ENCODE assay signal across 17 cellular contexts in the genomic region with DNA sequence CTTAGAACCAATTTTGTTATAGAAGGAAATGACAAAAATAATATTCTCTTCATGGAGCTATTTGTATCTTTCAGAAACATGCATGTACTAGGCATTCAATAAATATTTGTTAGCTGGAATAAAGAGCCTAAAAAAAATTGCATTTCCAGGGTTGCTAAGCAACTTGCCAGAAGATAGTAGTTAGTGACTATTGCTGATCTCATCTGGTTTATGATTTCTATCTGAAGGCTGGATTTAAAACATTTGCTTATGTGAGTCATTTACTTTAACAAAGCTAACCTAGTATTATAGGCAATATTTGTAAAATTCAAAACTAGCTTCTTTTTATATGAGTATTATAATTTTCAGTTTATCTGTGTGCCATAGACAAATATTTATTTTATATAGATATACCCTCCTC.
DNase-seq lines count a peak whose midpoint lies in the region; ATAC-seq, FAIRE-seq and TF ChIP-seq lines count a peak whose summit lies in the region.
"Had no signal": no experiment of that assay in that cellular context is flagged by ENCODE, and none has a peak within 500 bp of the region (broad histone marks: within the 10 kb centered on the region; RNA-seq: fewer than 3 reads in every experiment).

No MANE protein-coding gene starts in this region.

- H3K79me1 ChIP-seq in trophoblast cell (ENCODE audit: low read length), result no peaks in the 10 kb centered on the region

- no peak overlapping the region for H3K4ac ChIP-seq in trophoblast cell (ENCODE audit: low read depth, low read length)

- TF ChIP-seq CTCF in fibroblast of lung (conservative IDR thresholded peaks at IDR 0.05 in 1 of 2, IDR thresholded peaks at IDR 0.05 in 1 of 2; ENCODE audit: low read depth in 1 of 2, low read length in 2 of 2), result no peak

- H3K27me3 ChIP-seq in fibroblast of lung (ENCODE audit: control insufficient read depth, insufficient read depth, low read length) (no peaks in the 10 kb centered on the region), trophoblast cell (ENCODE audit: insufficient read depth, low read length) (no peaks in the 10 kb centered on the region)
- H3K27me3 ChIP-seq: heart right ventricle, ovary, Peyer's patch had no signal

- H3K23ac ChIP-seq in trophoblast cell (ENCODE audit: low read length), result no peak overlapping the region

- no peak overlapping the region for H2AK5ac ChIP-seq in trophoblast cell (ENCODE audit: low read length)

- H2BK12ac ChIP-seq in trophoblast cell (ENCODE audit: low read length), result no peak overlapping the region

- H4K20me1 ChIP-seq in fibroblast of lung (ENCODE audit: control insufficient read depth, extremely low read depth, insufficient read depth, low read length), result no peaks in the 10 kb centered on the region

- H3K27ac ChIP-seq in fibroblast of lung (ENCODE audit: insufficient read depth, low read length) (peak overlapping the region; percentile 67), trophoblast cell (ENCODE audit: low read depth, low read length) (no peak overlapping the region)
- H3K27ac ChIP-seq: heart right ventricle, ovary, Peyer's patch had no signal

- H2BK120ac ChIP-seq in trophoblast cell (ENCODE audit: insufficient read depth, low read length, poor library complexity), result no peak overlapping the region

- H3K9me3 ChIP-seq in fibroblast of lung (ENCODE audit: control insufficient read depth, insufficient read depth, low read depth, low read length) (no peaks in the 10 kb centered on the region), trophoblast cell (ENCODE audit: insufficient read depth, low read depth, low read length) (no peaks in the 10 kb centered on the region)
- H3K9me3 ChIP-seq: ovary, Peyer's patch had no signal

- ATAC-seq in GM18517 (IDR thresholded peaks at IDR 0.05; ENCODE audit: unreplicated experiment), result no peak
- ATAC-seq: heart right ventricle, left cardiac atrium had no signal

- H4K8ac ChIP-seq in trophoblast cell (ENCODE audit: low read depth, low read length), result no peak overlapping the region

- no peak overlapping the region for H3K18ac ChIP-seq in trophoblast cell (ENCODE audit: low read length)

- H3K14ac ChIP-seq in trophoblast cell (ENCODE audit: low read length), result no peak overlapping the region

- H3K36me3 ChIP-seq in fibroblast of lung (ENCODE audit: control insufficient read depth, insufficient read depth, low read length) (no peaks in the 10 kb centered on the region), trophoblast cell (ENCODE audit: control insufficient read depth in 1 of 2, insufficient read depth in 2 of 2, low read length in 2 of 2) (no peaks in the 10 kb centered on the region)
- H3K36me3 ChIP-seq: heart right ventricle, ovary, Peyer's patch had no signal

- H4K12ac ChIP-seq in trophoblast cell (ENCODE audit: low read depth, low read length), result no peak overlapping the region

- no peak overlapping the region for H3K9ac ChIP-seq in fibroblast of lung (ENCODE audit: insufficient read depth, low read length)
- no peak overlapping the region for H3K9ac ChIP-seq in trophoblast cell (ENCODE audit: low read length)

- FAIRE-seq in G401.6 (lab: Jason Lieb, UNC) (peak; percentile 13), RCC 7860 (lab: Jason Lieb, UNC) (peak; percentile 10)

- H3K4me3 ChIP-seq in fibroblast of lung (replicated peaks in 1 of 4; ENCODE audit: control extremely low read depth in 1 of 4, insufficient read depth in 1 of 4, low read depth in 3 of 4, low read length in 4 of 4) (no peak overlapping the region), trophoblast cell (ENCODE audit: low read depth, low read length) (no peak overlapping the region)
- H3K4me3 ChIP-seq: heart right ventricle, ovary, Peyer's patch had no signal

- no peak overlapping the region for H2BK5ac ChIP-seq in trophoblast cell (ENCODE audit: low read depth, low read length, poor library complexity)

- DNase-seq in RCC 7860 (ENCODE audit: low spot score) (peak; percentile 33), fibroblast of lung (ENCODE audit: low read depth in 2 of 2) (peak; percentile 55 to 72), trophoblast cell (peak; percentile 6 to 75), NK-92 (lab: John Stamatoyannopoulos, UW; ENCODE audit: unreplicated experiment) (no peak), putamen (ENCODE audit: low spot score) (no peak), C1 segment of cervical spinal cord (lab: John Stamatoyannopoulos, UW) (no peak)
- DNase-seq: CD4-positive, alpha-beta memory T cell; effector memory CD4-positive, alpha-beta T cell; heart right ventricle; Kasumi-1; left cardiac atrium; NCI-H1694 treated with DMSO at 0.1 percent for 48 hours; NCI-H524; ovary; Peyer's patch had no signal

- H3K4me2 ChIP-seq in fibroblast of lung (ENCODE audit: extremely low read depth, insufficient read depth, low read length) (peak overlapping the region; percentile 41), trophoblast cell (ENCODE audit: low read length) (no peak overlapping the region)

- no peaks in the 10 kb centered on the region for H3K79me2 ChIP-seq in fibroblast of lung (ENCODE audit: control insufficient read depth, insufficient read depth, low read length)
- H3K79me2 ChIP-seq in trophoblast cell (ENCODE audit: control insufficient read depth, insufficient read depth, low read length, poor library complexity), result no peaks in the 10 kb centered on the region

- peaks cover 2% of the 10 kb centered on the region for H3K4me1 ChIP-seq in fibroblast of lung (ENCODE audit: control insufficient read depth, extremely low read depth, insufficient read depth, low read length)
- H3K4me1 ChIP-seq in trophoblast cell (ENCODE audit: control insufficient read depth in 1 of 2, insufficient read depth in 2 of 2, low read length in 2 of 2), result no peaks in the 10 kb centered on the region
- H3K4me1 ChIP-seq: heart right ventricle, Peyer's patch had no signal

- no peak overlapping the region for H4K91ac ChIP-seq in trophoblast cell (ENCODE audit: low read depth, low read length)

- H2AFZ ChIP-seq in fibroblast of lung (ENCODE audit: low read length), result no peak overlapping the region
- H2AFZ ChIP-seq in trophoblast cell (ENCODE audit: insufficient read depth, low read length, poor library complexity), result no peak overlapping the region

Comparison
In these comparisons a context has a peak if more than half of its experiments do, and no peak if none do; other contexts are left out.
1. DNase-seq: peak in RCC 7860 (single experiment), fibroblast of lung (2 of 2) and trophoblast cell (2 of 2); none in NK-92 (single experiment), putamen (single experiment) and C1 segment of cervical spinal cord (0 of 14).